ENCODE assay signal across 30 cellular contexts in the genomic region with DNA sequence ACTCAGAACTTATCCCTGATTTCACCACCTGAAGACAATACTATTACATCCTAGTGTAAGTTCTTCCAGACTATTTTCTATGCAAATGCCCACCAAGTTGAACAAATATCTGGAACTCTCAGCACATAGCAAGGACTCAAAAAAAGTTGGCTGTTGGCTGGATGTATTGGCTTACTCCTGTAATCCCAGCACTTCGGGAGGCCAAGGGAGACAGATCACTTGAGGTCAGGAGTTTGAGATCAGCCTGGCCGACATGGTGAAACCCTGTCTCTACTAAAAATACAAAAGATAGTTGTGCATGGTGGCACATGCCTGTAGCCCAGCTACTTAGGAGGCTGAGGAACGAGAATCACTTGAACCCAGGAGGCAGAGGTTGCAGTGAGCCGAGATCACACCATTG.
"Had no signal": no experiment of that assay in that cellular context is flagged by ENCODE, and none has a peak within 500 bp of the region (broad histone marks: within the 10 kb centered on the region; RNA-seq: fewer than 3 reads in every experiment).

No MANE protein-coding gene starts in this region.

- H3K4me3 ChIP-seq: coronary artery, dorsolateral prefrontal cortex, heart left ventricle had no signal

- H3K4me1 Mint-ChIP-seq: activated CD4-positive, alpha-beta memory T cell treated with anti-CD3 and anti-CD28 coated beads, Interleukin-2, amount 10 ng/mL, durations not matched to agents 7 days and 5 days; activated naive CD8-positive, alpha-beta T cell treated with anti-CD3 and anti-CD28 coated beads for 36 hours; endodermal cell had no signal

- FAIRE-seq: astrocyte, frontal cortex had no signal

- H3K36me3 ChIP-seq: brain microvascular endothelial cell, heart left ventricle had no signal

- H3K4me3 Mint-ChIP-seq: activated CD4-positive, alpha-beta memory T cell treated with anti-CD3 and anti-CD28 coated beads, Interleukin-2, amount 10 ng/mL, durations not matched to agents 7 days and 5 days; activated CD4-positive, alpha-beta T cell treated with anti-CD3 and anti-CD28 coated beads, Interleukin-2, amount 10 ng/mL, durations not matched to agents 7 days and 5 days; activated naive CD8-positive, alpha-beta T cell treated with anti-CD3 and anti-CD28 coated beads for 36 hours; activated naive CD8-positive, alpha-beta T cell treated with anti-CD3 and anti-CD28 coated beads, Interleukin-2, amount 50 U/mL, for 24 hours; activated T-cell treated with anti-CD3 and anti-CD28 coated beads, Interleukin-2, amount 50 U/mL, for 24 hours; activated T-cell treated with anti-CD3 and anti-CD28 coated beads, Interleukin-2, amount 50 U/mL, for 72 hours; dendritic cell treated with granulocyte-macrophage colony-stimulating factor and Interleukin-4, amounts not matched to agents 40 ng/mL and 50 ng/mL, for 4 days; endodermal cell; WTC11 had no signal

- H3K9me3 ChIP-seq: heart left ventricle had no signal

- H3K27me3 ChIP-seq: brain microvascular endothelial cell, heart left ventricle had no signal

- H3K9me3 Mint-ChIP-seq: activated CD4-positive, alpha-beta memory T cell treated with anti-CD3 and anti-CD28 coated beads, Interleukin-2, amount 10 ng/mL, durations not matched to agents 7 days and 5 days; activated CD4-positive, alpha-beta T cell treated with anti-CD3 and anti-CD28 coated beads, Interleukin-2, amount 10 ng/mL, durations not matched to agents 7 days and 5 days; activated naive CD8-positive, alpha-beta T cell treated with anti-CD3 and anti-CD28 coated beads for 36 hours; activated naive CD8-positive, alpha-beta T cell treated with anti-CD3 and anti-CD28 coated beads, Interleukin-2, amount 50 U/mL, for 24 hours; activated T-cell treated with anti-CD3 and anti-CD28 coated beads, Interleukin-2, amount 50 U/mL, for 24 hours; activated T-cell treated with anti-CD3 and anti-CD28 coated beads, Interleukin-2, amount 50 U/mL, for 72 hours; dendritic cell treated with granulocyte-macrophage colony-stimulating factor and Interleukin-4, amounts not matched to agents 40 ng/mL and 50 ng/mL, for 4 days had no signal

- H3K27me3 Mint-ChIP-seq: dendritic cell treated with granulocyte-macrophage colony-stimulating factor and Interleukin-4, amounts not matched to agents 40 ng/mL and 50 ng/mL, for 4 days had no signal

- H3K27ac Mint-ChIP-seq: activated CD4-positive, alpha-beta memory T cell treated with anti-CD3 and anti-CD28 coated beads, Interleukin-2, amount 10 ng/mL, durations not matched to agents 7 days and 5 days; activated CD4-positive, alpha-beta T cell treated with anti-CD3 and anti-CD28 coated beads, Interleukin-2, amount 10 ng/mL, durations not matched to agents 7 days and 5 days; activated naive CD8-positive, alpha-beta T cell treated with anti-CD3 and anti-CD28 coated beads for 36 hours; activated naive CD8-positive, alpha-beta T cell treated with anti-CD3 and anti-CD28 coated beads, Interleukin-2, amount 50 U/mL, for 24 hours; activated T-cell treated with anti-CD3 and anti-CD28 coated beads, Interleukin-2, amount 50 U/mL, for 24 hours; activated T-cell treated with anti-CD3 and anti-CD28 coated beads, Interleukin-2, amount 50 U/mL, for 72 hours; dendritic cell treated with granulocyte-macrophage colony-stimulating factor and Interleukin-4, amounts not matched to agents 40 ng/mL and 50 ng/mL, for 4 days; endodermal cell; WTC11 had no signal

- ATAC-seq: activated naive CD8-positive, alpha-beta T cell treated with anti-CD3 and anti-CD28 coated beads, Interleukin-2, amount 50 U/mL, for 24 hours; activated T-cell treated with anti-CD3 and anti-CD28 coated beads, Interleukin-2, amount 50 U/mL, for 72 hours; esophagus mucosa; WTC11 had no signal

- H3K27ac ChIP-seq: brain microvascular endothelial cell, coronary artery, dorsolateral prefrontal cortex, heart left ventricle had no signal

- DNase-seq: activated CD4-positive, alpha-beta memory T cell treated with anti-CD3 and anti-CD28 coated beads, Interleukin-2, amount 10 ng/mL, durations not matched to agents 7 days and 5 days; activated CD4-positive, alpha-beta T cell treated with anti-CD3 and anti-CD28 coated beads for 1 hour; activated CD4-positive, alpha-beta T cell treated with anti-CD3 and anti-CD28 coated beads for 4 hours; activated CD4-positive, alpha-beta T cell treated with anti-CD3 and anti-CD28 coated beads, Interleukin-2, amount 10 ng/mL, durations not matched to agents 7 days and 5 days; activated CD4-positive, alpha-beta T cell treated with anti-CD3 and anti-CD28 coated beads, Interleukin-2, amount 50 U/mL, for 4 hours; activated CD8-positive, alpha-beta memory T cell treated with anti-CD3 and anti-CD28 coated beads, Interleukin-2, amount 50 U/mL, for 48 hours; activated gamma-delta T cell; activated naive CD4-positive, alpha-beta T cell; activated naive CD4-positive, alpha-beta T cell treated with anti-CD3 and anti-CD28 coated beads, Interleukin-2, amount 50 U/mL, for 16 hours; activated naive CD8-positive, alpha-beta T cell treated with anti-CD3 and anti-CD28 coated beads for 36 hours; activated naive CD8-positive, alpha-beta T cell treated with anti-CD3 and anti-CD28 coated beads, Interleukin-2, amount 50 U/mL, for 24 hours; activated T-cell treated with anti-CD3 and anti-CD28 coated beads for 4 hours; activated T-cell treated with anti-CD3 and anti-CD28 coated beads, Interleukin-2, amount 50 U/mL, for 24 hours; activated T-cell treated with anti-CD3 and anti-CD28 coated beads, Interleukin-2, amount 50 U/mL, for 72 hours; brain microvascular endothelial cell; central memory CD4-positive, alpha-beta T cell; cerebellar nuclear complex; dorsolateral prefrontal cortex; effector memory CD4-positive, alpha-beta T cell; endodermal cell; foreskin fibroblast; glutamatergic neuron; heart left ventricle; T-helper 2 cell had no signal

- H3K36me3 Mint-ChIP-seq: activated naive CD8-positive, alpha-beta T cell treated with anti-CD3 and anti-CD28 coated beads for 36 hours had no signal
